In genomic region chr1:27447399-27447798, GRCh38 we compare ENCODE assay signal across 20 cellular contexts. TPM values are rescaled to one million over a fixed set of nuclear protein-coding genes. Genes with fewer than 3 reads are reported as not detected.
"Had no signal": no experiment of that assay in that cellular context is flagged by ENCODE, and none has a peak within 500 bp of the region (broad histone marks: within the 10 kb centered on the region; RNA-seq: fewer than 3 reads in every experiment).

No MANE protein-coding gene starts in this region.

- H3K27me3 Mint-ChIP-seq: activated CD4-positive, alpha-beta memory T cell treated with anti-CD3 and anti-CD28 coated beads for 36 hours; activated T-helper 17 cell treated with anti-CD3 and anti-CD28 coated beads, Interleukin-2, amount 50 U/mL, for 72 hours; type B pancreatic cell had no signal

- H3K9me3 ChIP-seq: lower lobe of right lung, pancreas, right lobe of liver, testis had no signal

- H3K36me3 ChIP-seq: pancreas, right lobe of liver had no signal

- H3K27me3 ChIP-seq: pancreas, right lobe of liver, testis had no signal

- H3K4me2 ChIP-seq: smooth muscle cell had no signal

- H3K27ac Mint-ChIP-seq: activated CD4-positive, alpha-beta memory T cell treated with anti-CD3 and anti-CD28 coated beads for 36 hours; type B pancreatic cell had no signal

- H3K4me1 ChIP-seq: pancreas had no signal

- H3K27ac ChIP-seq: epithelial cell of prostate, lower lobe of right lung, pancreas, right lobe of liver, testis, WERI-Rb-1 had no signal

- H3K9me3 Mint-ChIP-seq: activated CD4-positive, alpha-beta memory T cell treated with anti-CD3 and anti-CD28 coated beads for 36 hours; activated T-helper 17 cell treated with anti-CD3 and anti-CD28 coated beads, Interleukin-2, amount 50 U/mL, for 72 hours; type B pancreatic cell had no signal

- DNase-seq: activated CD4-positive, alpha-beta memory T cell treated with anti-CD3 and anti-CD28 coated beads for 36 hours; activated CD4-positive, alpha-beta T cell treated with anti-CD3 and anti-CD28 coated beads for 4 hours; activated naive CD4-positive, alpha-beta T cell treated with Interleukin-2 at 50 U/mL for 16 hours; activated T-cell treated with anti-CD3 and anti-CD28 coated beads for 4 hours; dermis blood vessel endothelial cell; effector memory CD4-positive, alpha-beta T cell; foreskin fibroblast; hippocampal formation; lower lobe of right lung; pancreas; right lobe of liver; stimulated activated CD4-positive, alpha-beta T cell treated with anti-CD3 and anti-CD28 coated beads, Interleukin-4, amount 100 ng/mL, for 1 hour; testis; WERI-Rb-1 had no signal

- ATAC-seq: activated T-helper 17 cell treated with anti-CD3 and anti-CD28 coated beads, Interleukin-2, amount 50 U/mL, for 72 hours; lower lobe of right lung; right lobe of liver had no signal

- H3K4me3 ChIP-seq: lower lobe of right lung, pancreas, right lobe of liver, smooth muscle cell, testis had no signal

- H3K4me3 Mint-ChIP-seq: activated CD4-positive, alpha-beta memory T cell treated with anti-CD3 and anti-CD28 coated beads for 36 hours; activated T-helper 17 cell treated with anti-CD3 and anti-CD28 coated beads, Interleukin-2, amount 50 U/mL, for 72 hours; type B pancreatic cell had no signal

RNA-seq across cellular contexts. Expression of gene GPR3, which starts 55.0 kb away (rescaled TPM):
- total RNA-seq: bronchial epithelial cell, left colon had no signal
